ENCODE assay signal across 8 cellular contexts in the genomic region with DNA sequence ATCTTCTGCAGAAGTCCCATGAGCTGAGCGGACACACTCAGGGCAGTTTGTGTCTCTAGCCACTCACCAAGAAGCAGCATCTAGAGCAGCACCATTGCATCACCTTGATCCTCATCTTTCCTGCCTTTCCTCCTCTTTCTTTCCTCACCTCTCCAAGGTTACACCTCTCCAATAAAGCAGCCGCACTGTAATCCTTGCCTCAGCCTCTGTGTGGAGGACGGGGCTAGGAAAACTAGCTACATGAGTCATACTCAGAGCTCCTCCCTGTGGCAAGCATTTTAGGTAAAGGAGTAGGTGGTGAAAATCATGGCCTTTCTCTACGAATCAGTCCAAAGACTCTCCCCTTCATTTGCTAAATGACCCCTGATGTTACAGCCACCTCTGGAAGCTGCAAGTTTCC.
DNase-seq lines count a peak whose midpoint lies in the region; ATAC-seq, FAIRE-seq and TF ChIP-seq lines count a peak whose summit lies in the region.

No MANE protein-coding gene starts in this region.

- no peak for TF ChIP-seq POLR2A in GM12891 (IDR thresholded peaks at IDR 0.05; ENCODE audit: low read depth, low read length)
- no peak for TF ChIP-seq POLR2A in H1 (IDR thresholded peaks at IDR 0.05; ENCODE audit: control extremely low read depth in 1 of 2, low read depth in 2 of 2, low read length in 2 of 2)

- H3K4ac ChIP-seq in H1 (replicated peaks; ENCODE audit: insufficient read length, low read depth, low read length) = peak overlapping the region; percentile 45

- H3K23ac ChIP-seq in H1 (ENCODE audit: insufficient read length) = no peak overlapping the region

- no peak overlapping the region for H3K27ac ChIP-seq in H1 (ENCODE audit: low read depth, low read length)
- no peak overlapping the region for H3K27ac ChIP-seq in osteoblast (ENCODE audit: low read depth, low read length)

- H3K79me2 ChIP-seq in H1 (ENCODE audit: control insufficient read depth in 1 of 2, insufficient read depth in 2 of 2, low read length in 2 of 2) = no peaks in the 10 kb centered on the region
- no peaks in the 10 kb centered on the region for H3K79me2 ChIP-seq in osteoblast (ENCODE audit: insufficient read depth, low read length)

- ATAC-seq in activated CD8-positive, alpha-beta T cell treated with anti-CD3 and anti-CD28 coated beads for 36 hours = no peak
- no peak for ATAC-seq in GM21528 (IDR thresholded peaks at IDR 0.05; ENCODE audit: low FRiP score, unreplicated experiment)

- H3K9me3 ChIP-seq in H1 (ENCODE audit: insufficient read depth in 2 of 2, low read depth in 1 of 2, low read length in 1 of 2) (no peaks in the 10 kb centered on the region), osteoblast (ENCODE audit: low read depth, low read length) (no peaks in the 10 kb centered on the region)

- peak overlapping the region; percentile 82 for H2AFZ ChIP-seq in H1 (ENCODE audit: low read length)
- no peak overlapping the region for H2AFZ ChIP-seq in osteoblast (ENCODE audit: low read length)

- peak; percentile 40 for FAIRE-seq in GM12891 (lab: Jason Lieb, UNC)
- peak; percentile 98 for FAIRE-seq in H1 (lab: Jason Lieb, UNC)
- no peak for FAIRE-seq in RCC 7860 (lab: Jason Lieb, UNC)

- H3K27ac Mint-ChIP-seq in activated CD8-positive, alpha-beta T cell treated with anti-CD3 and anti-CD28 coated beads for 36 hours = no peak overlapping the region

- no peak overlapping the region for H4K8ac ChIP-seq in H1 (ENCODE audit: extremely low read depth, insufficient read depth, low read length)

- peak overlapping the region; percentile 16 for H2BK120ac ChIP-seq in H1 (replicated peaks; ENCODE audit: low read depth, low read length)

- no peaks in the 10 kb centered on the region for H3K23me2 ChIP-seq in H1 (ENCODE audit: low read depth, low read length)

- no peaks in the 10 kb centered on the region for H3K36me3 Mint-ChIP-seq in activated CD8-positive, alpha-beta T cell treated with anti-CD3 and anti-CD28 coated beads for 36 hours (ENCODE audit: low read depth)

- H3K27me3 ChIP-seq in H1 (replicated peaks in 1 of 4; ENCODE audit: control insufficient read depth in 3 of 4, extremely low read depth in 1 of 4, insufficient read depth in 3 of 4, low read length in 3 of 4) (no peaks in the 10 kb centered on the region; a peak in 1 of 7 replicates), osteoblast (ENCODE audit: insufficient read depth, low read length) (no peaks in the 10 kb centered on the region)

- peak overlapping the region; percentile 59 for H4K91ac ChIP-seq in H1 (replicated peaks; ENCODE audit: insufficient read length, low read length)

- peak overlapping the region; percentile 7 for H4K5ac ChIP-seq in H1 (ENCODE audit: insufficient read length, low read depth, low read length)

- H3K4me2 ChIP-seq in H1 (ENCODE audit: insufficient read depth in 1 of 2, low read depth in 2 of 2, low read length in 2 of 2) (no peak overlapping the region), osteoblast (ENCODE audit: insufficient read depth, low read length) (no peak overlapping the region)

- H3K14ac ChIP-seq in H1 (ENCODE audit: insufficient read length) = no peak overlapping the region

- TF ChIP-seq RAD21 in H1 (IDR thresholded peaks at IDR 0.05 in 1 of 2, conservative IDR thresholded peaks at IDR 0.05 in 1 of 2; ENCODE audit: low read depth in 2 of 2, low read length in 2 of 2) = peak; percentile 88 to 92

- H3K9me3 Mint-ChIP-seq in activated CD8-positive, alpha-beta T cell treated with anti-CD3 and anti-CD28 coated beads for 36 hours = no peaks in the 10 kb centered on the region

- H3K4me1 ChIP-seq in H1 (replicated peaks in 1 of 4; ENCODE audit: control insufficient read depth in 3 of 4, insufficient read depth in 4 of 4, low read length in 3 of 4) (peaks cover 2 to 13% (median 6%) of the 10 kb centered on the region in 4 experiments; a peak in 6 of 7 replicates), osteoblast (ENCODE audit: insufficient read depth, low read length) (peaks cover 19% of the 10 kb centered on the region)

- peak overlapping the region; percentile 81; the same call in 1 of the 2 replicates for H3K18ac ChIP-seq in H1 (ENCODE audit: extremely low read depth, low read length)

- no peak overlapping the region for H3K4me3 Mint-ChIP-seq in activated CD8-positive, alpha-beta T cell treated with anti-CD3 and anti-CD28 coated beads for 36 hours

- no peaks in the 10 kb centered on the region for H3K36me3 ChIP-seq in H1 (ENCODE audit: control insufficient read depth in 2 of 4, insufficient read depth in 4 of 4, low read length in 3 of 4)
- H3K36me3 ChIP-seq in osteoblast (ENCODE audit: insufficient read depth, low read length) = no peaks in the 10 kb centered on the region

- intact Hi-C loops in activated CD8-positive, alpha-beta T cell treated with anti-CD3 and anti-CD28 coated beads for 36 hours (cut with micrococcal nuclease) = no loop called here

- H2AK5ac ChIP-seq in H1 (ENCODE audit: low read depth, low read length) = no peak overlapping the region

- no peak overlapping the region for H3K56ac ChIP-seq in H1 (replicated peaks; ENCODE audit: insufficient read length, low read depth, low read length)

- peak overlapping the region; percentile 99 for H2BK15ac ChIP-seq in H1 (ENCODE audit: low read length)

- TF ChIP-seq EP300 in H1 (IDR thresholded peaks at IDR 0.05; ENCODE audit: borderline replicate concordance in 1 of 2, low read depth in 2 of 2, low read length in 2 of 2) = no peak

- H3K4me3 ChIP-seq in H1 (ENCODE audit: extremely low read depth in 1 of 4, insufficient read depth in 2 of 4, low read depth in 3 of 4, low read length in 4 of 4) (no peak overlapping the region), osteoblast (ENCODE audit: insufficient read depth, low read length) (no peak overlapping the region)

- DNase-seq in GM12891 (ENCODE audit: insufficient read length, low spot score) (no peak), NCI-H187 treated with DMSO at 0.1 percent for 48 hours (lab: John Stamatoyannopoulos, UW) (peak; percentile 8), H1 (ENCODE audit: low read depth in 1 of 2, low spot score in 2 of 2) (peak in 1 of 2 experiments; percentile 27), osteoblast (ENCODE audit: insufficient read length, low spot score, missing footprints) (peak; percentile 65), RCC 7860 (ENCODE audit: low spot score) (no peak)
- no peak for DNase-seq in activated CD8-positive, alpha-beta T cell treated with anti-CD3 and anti-CD28 coated beads for 36 hours
- no peak for DNase-seq in effector CD8-positive, alpha-beta T cell (lab: John Stamatoyannopoulos, UW)

- CTCF ChIA-PET in H1 (lab: Charles Lee; ENCODE audit: partially characterized antibody) = interaction anchor here (0.6 to 3.8 kb wide), 17 partner anchors 10 to 805 kb away, joined by 3 to 22 read pairs (median 3); no protein-coding TSS in a partner anchor
- CTCF ChIA-PET in activated CD8-positive, alpha-beta T cell treated with anti-CD3 and anti-CD28 coated beads for 36 hours (lab: Charles Lee) = interaction anchor here (0.8 to 1.2 kb wide), 3 partner anchors 161 to 673 kb away, joined by 3 read pairs; no protein-coding TSS in a partner anchor

- WGBS in H1 (ENCODE audit: extremely low coverage in 1 of 2, insufficient coverage in 1 of 2, insufficient read length in 1 of 2, insufficient replicate concordance in 2 of 2, low coverage in 1 of 2, low lambda C conversion rate in 2 of 2, missing lambda C conversion rate in 1 of 2), 2 experiments = 44% methylated on average over 4 of the region's 4 CpGs; no CpG with 5 or more reads in 1 of the 2 experiments

- POLR2A ChIA-PET in H1 (lab: Charles Lee; ENCODE audit: partially characterized antibody) = interaction anchor here (0.7 to 2.5 kb wide), 3 partner anchors 10 to 266 kb away, joined by 3 to 11 read pairs (median 4); no protein-coding TSS in a partner anchor
- POLR2A ChIA-PET in activated CD8-positive, alpha-beta T cell treated with anti-CD3 and anti-CD28 coated beads for 36 hours (lab: Charles Lee) = no interaction called here

- H3K9ac ChIP-seq in H1 (replicated peaks in 1 of 4; ENCODE audit: extremely low read depth in 1 of 4, low read depth in 3 of 4, low read length in 3 of 4) = no peak overlapping the region

- peaks cover 11% of the 10 kb centered on the region for H3K4me1 Mint-ChIP-seq in activated CD8-positive, alpha-beta T cell treated with anti-CD3 and anti-CD28 coated beads for 36 hours (ENCODE audit: low read depth)

- H2BK5ac ChIP-seq in H1 (ENCODE audit: low read depth, low read length) = peak overlapping the region; percentile 66; the same call in 1 of the 2 replicates

- peak overlapping the region; percentile 96; the same call in 1 of the 2 replicates for H2BK12ac ChIP-seq in H1 (ENCODE audit: low read depth, low read length)

- H3K27me3 Mint-ChIP-seq in activated CD8-positive, alpha-beta T cell treated with anti-CD3 and anti-CD28 coated beads for 36 hours = peaks cover 7% of the 10 kb centered on the region

- H2BK20ac ChIP-seq in H1 (ENCODE audit: low read length) = peak overlapping the region; percentile 95; the same call in 1 of the 2 replicates

- no peaks in the 10 kb centered on the region for H3K79me1 ChIP-seq in H1 (ENCODE audit: low read depth, low read length)

- no peaks in the 10 kb centered on the region for H4K20me1 ChIP-seq in H1 (replicated peaks in 1 of 2; ENCODE audit: control insufficient read depth in 1 of 2, insufficient read depth in 2 of 2, low read length in 2 of 2)
- no peaks in the 10 kb centered on the region for H4K20me1 ChIP-seq in osteoblast (ENCODE audit: insufficient read depth, low read length)

- TF ChIP-seq CTCF in H1 (IDR thresholded peaks at IDR 0.05; ENCODE audit: control extremely low read depth in 1 of 3, insufficient read depth in 1 of 3, low read depth in 1 of 3, low read length in 3 of 3) (peak; percentile 24 to 93 (median 70)), osteoblast (IDR thresholded peaks at IDR 0.05; ENCODE audit: extremely low read depth, low read depth, low read length) (peak; percentile 16)
- no peak for TF ChIP-seq CTCF in activated CD8-positive, alpha-beta T cell treated with anti-CD3 and anti-CD28 coated beads for 36 hours (IDR thresholded peaks at IDR 0.05)

TF ChIP-seq in GM12891, 5 proteins besides CTCF, POLR2A, EP300 and RAD21:
- TF ChIP-seq TAF1 (IDR thresholded peaks at IDR 0.05; ENCODE audit: low read depth, low read length) (no peak), POU2F2 (IDR thresholded peaks at IDR 0.05; ENCODE audit: low read depth, low read length) (no peak), POLR2AphosphoS5 (IDR thresholded peaks at IDR 0.05; ENCODE audit: low read depth, low read length) (no peak), PAX5 (IDR thresholded peaks at IDR 0.05; ENCODE audit: insufficient read depth, low read length, severe bottlenecking) (no peak), SPI1 (IDR thresholded peaks at IDR 0.05; ENCODE audit: low read depth, low read length) (no peak)

TF ChIP-seq in H1, 55 proteins besides CTCF, POLR2A, EP300 and RAD21 (continues in another document):
- TF ChIP-seq SP1 (IDR thresholded peaks at IDR 0.05; ENCODE audit: low read depth, low read length) (no peak), BACH1 (IDR thresholded peaks at IDR 0.05; ENCODE audit: low read length) (no peak), ATF3 (IDR thresholded peaks at IDR 0.05; ENCODE audit: insufficient read depth, low read depth, low read length) (0 out of 2 replicates have a peak, but pooled peaks have one; percentile 29)

Comparison
In these comparisons a context has a peak if more than half of its experiments do, and no peak if none do; other contexts are left out.
1. DNase-seq: peak in NCI-H187 treated with DMSO at 0.1 percent for 48 hours (single experiment) and osteoblast (single experiment); none in GM12891 (single experiment), activated CD8-positive, alpha-beta T cell treated with anti-CD3 and anti-CD28 coated beads for 36 hours (single experiment), RCC 7860 (single experiment) and effector CD8-positive, alpha-beta T cell (single experiment).